In genomic region chr2:111656893-111657292, GRCh38 we compare ENCODE assay signal across 21 cellular contexts.
DNase-seq lines count a peak whose midpoint lies in the region; ATAC-seq and TF ChIP-seq lines count a peak whose summit lies in the region.
"Had no signal": no experiment of that assay in that cellular context is flagged by ENCODE, and none has a peak within 500 bp of the region (broad histone marks: within the 10 kb centered on the region; RNA-seq: fewer than 3 reads in every experiment).

No MANE protein-coding gene starts in this region.

- intact Hi-C loops in right cardiac atrium (cut with DNase I), result no loop called here

- H3K79me2 ChIP-seq in hepatocyte, result no peaks in the 10 kb centered on the region

- H3K27ac ChIP-seq in cardiac muscle cell (peak overlapping the region; percentile 10), right cardiac atrium (ENCODE audit: low read length) (no peak overlapping the region), hepatocyte (peak overlapping the region; percentile 99)
- H3K27ac ChIP-seq: C4-2B, SJSA1 had no signal

- no peak for DNase-seq in cardiac muscle cell (ENCODE audit: low read depth in 1 of 2, low spot score in 1 of 2)
- no peak for DNase-seq in right cardiac atrium
- DNase-seq in hepatocyte (ENCODE audit: low spot score), result peak; percentile 42
- DNase-seq in nephron progenitor cell, result no peak
- DNase-seq: EL, GF-D8, H7, KG1, NCI-H1092, NCI-H1436, NCI-H187 treated with DMSO at 0.1 percent for 48 hours, NCI-H2171, NCI-H345, NCI-H524, NCI-H774 had no signal

- H3K4me3 ChIP-seq in cardiac muscle cell, result no peak overlapping the region
- no peak overlapping the region for H3K4me3 ChIP-seq in right cardiac atrium (ENCODE audit: low read length)
- no peak overlapping the region for H3K4me3 ChIP-seq in hepatocyte
- H3K4me3 ChIP-seq: SJSA1 had no signal

- no peaks in the 10 kb centered on the region for H3K36me3 Mint-ChIP-seq in nephron progenitor cell (ENCODE audit: low read depth)

- H4K20me1 ChIP-seq in hepatocyte (ENCODE audit: insufficient read depth, poor library complexity, severe bottlenecking), result no peaks in the 10 kb centered on the region

- H3K27ac Mint-ChIP-seq in nephron progenitor cell, result peak overlapping the region; percentile 30

- ATAC-seq in right cardiac atrium (no peak), HG03439 (IDR thresholded peaks at IDR 0.05; ENCODE audit: unreplicated experiment) (no peak), HG02885 (IDR thresholded peaks at IDR 0.05; ENCODE audit: poor library complexity, unreplicated experiment) (no peak), HG03095 (IDR thresholded peaks at IDR 0.05; ENCODE audit: unreplicated experiment) (no peak)
- ATAC-seq: Right ventricle myocardium inferior had no signal

- H3K4me1 Mint-ChIP-seq in nephron progenitor cell, result peaks cover 29% of the 10 kb centered on the region

- 81% methylated on average over 11 of the region's 11 CpGs for WGBS in right cardiac atrium
- 68% methylated on average over 11 of the region's 11 CpGs for WGBS in hepatocyte (ENCODE audit: low lambda C conversion rate, missing lambda C conversion rate)

- H3K36me3 ChIP-seq in cardiac muscle cell (no peaks in the 10 kb centered on the region), hepatocyte (replicated peaks; ENCODE audit: insufficient read depth, low read depth) (no peaks in the 10 kb centered on the region)
- H3K36me3 ChIP-seq: SJSA1 had no signal

- H3K9me3 Mint-ChIP-seq in nephron progenitor cell, result no peaks in the 10 kb centered on the region

- H3K4me2 ChIP-seq in hepatocyte, result no peak overlapping the region

- H3K4me1 ChIP-seq in cardiac muscle cell (ENCODE audit: low read depth), result peaks cover 37% of the 10 kb centered on the region
- H3K4me1 ChIP-seq in right cardiac atrium (ENCODE audit: control insufficient read depth, insufficient read depth, low read length), result no peaks in the 10 kb centered on the region
- peaks cover 17% of the 10 kb centered on the region for H3K4me1 ChIP-seq in hepatocyte (ENCODE audit: insufficient read depth)

- no peaks in the 10 kb centered on the region for H3K9me3 ChIP-seq in cardiac muscle cell (ENCODE audit: low read depth)
- no peaks in the 10 kb centered on the region for H3K9me3 ChIP-seq in right cardiac atrium (ENCODE audit: control insufficient read depth, low read length)
- H3K9me3 ChIP-seq in hepatocyte (ENCODE audit: low read depth), result no peaks in the 10 kb centered on the region
- H3K9me3 ChIP-seq: SJSA1 had no signal

- H3K27me3 ChIP-seq in cardiac muscle cell, result no peaks in the 10 kb centered on the region
- H3K27me3 ChIP-seq in right cardiac atrium (ENCODE audit: control insufficient read depth, insufficient read depth), result no peaks in the 10 kb centered on the region
- H3K27me3 ChIP-seq in hepatocyte, result no peaks in the 10 kb centered on the region
- H3K27me3 ChIP-seq: SJSA1 had no signal

- H3K4me3 Mint-ChIP-seq in nephron progenitor cell, result no peak overlapping the region

- H3K9me2 ChIP-seq in hepatocyte (replicated peaks; ENCODE audit: insufficient read depth), result no peaks in the 10 kb centered on the region

- TF ChIP-seq CTCF in cardiac muscle cell (IDR thresholded peaks at IDR 0.05; ENCODE audit: low read depth, low read length) (no peak), hepatocyte (IDR thresholded peaks at IDR 0.05; ENCODE audit: poor library complexity) (no peak), nephron progenitor cell (IDR thresholded peaks at IDR 0.05) (no peak)

- peaks cover 11% of the 10 kb centered on the region for H3K27me3 Mint-ChIP-seq in nephron progenitor cell (ENCODE audit: low read depth, poor library complexity)

- no peak overlapping the region for H2AFZ ChIP-seq in hepatocyte
